ENCODE assay signal across 16 cellular contexts in genomic region chr10:1486841-1487240, GRCh38.
A peak's percentile ranks its signal among the peaks of the same experiment; 100 is the strongest.
DNase-seq lines count a peak whose midpoint lies in the region; ATAC-seq, FAIRE-seq and TF ChIP-seq lines count a peak whose summit lies in the region.
"Had no signal": no experiment of that assay in that cellular context is flagged by ENCODE, and none has a peak within 500 bp of the region (broad histone marks: within the 10 kb centered on the region; RNA-seq: fewer than 3 reads in every experiment).

No MANE protein-coding gene starts in this region.

- no peak overlapping the region for H3K4ac ChIP-seq in mesenchymal stem cell (ENCODE audit: low read depth in 1 of 2, low read length in 2 of 2)

- no peak overlapping the region for H3K14ac ChIP-seq in mesenchymal stem cell (ENCODE audit: low read length in 2 of 2)

- WGBS in mesenchymal stem cell = 71% methylated on average over 8 of the region's 10 CpGs

- H4K91ac ChIP-seq in mesenchymal stem cell (ENCODE audit: low read length) = no peak overlapping the region

- H4K8ac ChIP-seq in mesenchymal stem cell (ENCODE audit: low read length) = no peak overlapping the region

- no peak overlapping the region for H2BK5ac ChIP-seq in mesenchymal stem cell (ENCODE audit: low read depth, low read length, poor library complexity, severe bottlenecking)

- H2AK5ac ChIP-seq in mesenchymal stem cell (ENCODE audit: low read length, severe bottlenecking) = no peak overlapping the region

- no peak overlapping the region for H2BK12ac ChIP-seq in mesenchymal stem cell (ENCODE audit: low read length in 2 of 2)

- H4K20me1 ChIP-seq in BLaER1 = no peaks in the 10 kb centered on the region

- H3K4me1 ChIP-seq in BLaER1 (peaks cover 96% of the 10 kb centered on the region), mesenchymal stem cell (ENCODE audit: control insufficient read depth, insufficient read depth, low read depth, low read length) (no peaks in the 10 kb centered on the region)

- H2BK120ac ChIP-seq in mesenchymal stem cell (ENCODE audit: low read depth, low read length) = no peak overlapping the region

- no peak for TF ChIP-seq CTCF in VCaP (conservative IDR thresholded peaks at IDR 0.05)

- no peaks in the 10 kb centered on the region for H3K9me3 ChIP-seq in BLaER1
- no peaks in the 10 kb centered on the region for H3K9me3 ChIP-seq in mesenchymal stem cell (ENCODE audit: control insufficient read depth, low read length)

- H3K9ac ChIP-seq in BLaER1 (peak overlapping the region; percentile 57; the same call in 1 of the 2 replicates), mesenchymal stem cell (ENCODE audit: low read length) (no peak overlapping the region)
- H3K9ac ChIP-seq: GM23248 had no signal

- peak; percentile 50 for FAIRE-seq in GM12891 (lab: Jason Lieb, UNC)
- FAIRE-seq: H54, K562 had no signal

- H3K27me3 ChIP-seq in BLaER1 = no peaks in the 10 kb centered on the region
- H3K27me3 ChIP-seq in mesenchymal stem cell (ENCODE audit: control insufficient read depth in 1 of 2, insufficient read depth in 1 of 2, low read length in 2 of 2) = no peaks in the 10 kb centered on the region

- H3K79me1 ChIP-seq in mesenchymal stem cell (replicated peaks; ENCODE audit: low read length, poor library complexity, severe bottlenecking) = no peaks in the 10 kb centered on the region

- DNase-seq in GM12891 (ENCODE audit: insufficient read length, low spot score) (no peak), putamen (ENCODE audit: low spot score) (peak; percentile 67), mesenchymal stem cell (no peak), NCI-H2029 (lab: John Stamatoyannopoulos, UW) (no peak), DMS153 (lab: John Stamatoyannopoulos, UW) (no peak)
- DNase-seq: AML-193; C1 segment of cervical spinal cord; CD4-positive, alpha-beta memory T cell; GF-D8; GM23248 had no signal

- no peak for TF ChIP-seq POLR2A in GM12891 (IDR thresholded peaks at IDR 0.05; ENCODE audit: low read depth, low read length)

- H3K4me2 ChIP-seq in BLaER1 = peak overlapping the region; percentile 92
- H3K4me2 ChIP-seq in mesenchymal stem cell (ENCODE audit: low read length, poor library complexity, severe bottlenecking) = no peak overlapping the region

- H3K4me3 ChIP-seq in BLaER1 (no peak overlapping the region), mesenchymal stem cell (ENCODE audit: insufficient read depth in 1 of 2, low read depth in 1 of 2, low read length in 2 of 2) (no peak overlapping the region)
- H3K4me3 ChIP-seq: GM23248, K562 had no signal

- no peak overlapping the region for H3K23ac ChIP-seq in mesenchymal stem cell (ENCODE audit: low read length in 2 of 2)

- peak overlapping the region; percentile 98 for H3K27ac ChIP-seq in BLaER1
- peak overlapping the region; percentile 37; the same call in 1 of the 2 replicates for H3K27ac ChIP-seq in VCaP
- no peak overlapping the region for H3K27ac ChIP-seq in mesenchymal stem cell (ENCODE audit: low read length, poor library complexity, severe bottlenecking)
- H3K27ac ChIP-seq: 22Rv1, GM23248 had no signal

- no peak overlapping the region for H3K18ac ChIP-seq in mesenchymal stem cell (ENCODE audit: low read depth in 1 of 2, low read length in 2 of 2)

- no peak overlapping the region for H2BK15ac ChIP-seq in mesenchymal stem cell (ENCODE audit: low read depth, poor library complexity, severe bottlenecking)

- H3K36me3 ChIP-seq in BLaER1 = no peaks in the 10 kb centered on the region
- no peaks in the 10 kb centered on the region for H3K36me3 ChIP-seq in mesenchymal stem cell (ENCODE audit: control insufficient read depth in 1 of 2, insufficient read depth in 2 of 2, low read depth in 1 of 2, low read length in 2 of 2)

- no peak for ATAC-seq in GM21390 (IDR thresholded peaks at IDR 0.05; ENCODE audit: unreplicated experiment)
- ATAC-seq: K562 had no signal

- H2AFZ ChIP-seq in mesenchymal stem cell (ENCODE audit: low read depth, low read length) = no peak overlapping the region
- H2AFZ ChIP-seq: GM23248 had no signal

TF ChIP-seq in GM12891, 5 proteins besides CTCF, POLR2A, EP300 and RAD21:
- TF ChIP-seq PAX5 (IDR thresholded peaks at IDR 0.05; ENCODE audit: insufficient read depth, low read length, severe bottlenecking) (no peak), POU2F2 (IDR thresholded peaks at IDR 0.05; ENCODE audit: low read depth, low read length) (no peak), POLR2AphosphoS5 (IDR thresholded peaks at IDR 0.05; ENCODE audit: low read depth, low read length) (no peak), SPI1 (IDR thresholded peaks at IDR 0.05; ENCODE audit: low read depth, low read length) (no peak), TAF1 (IDR thresholded peaks at IDR 0.05; ENCODE audit: low read depth, low read length) (no peak)
